Comparison of ENCODE assay signal across 14 cellular contexts in the genomic region with DNA sequence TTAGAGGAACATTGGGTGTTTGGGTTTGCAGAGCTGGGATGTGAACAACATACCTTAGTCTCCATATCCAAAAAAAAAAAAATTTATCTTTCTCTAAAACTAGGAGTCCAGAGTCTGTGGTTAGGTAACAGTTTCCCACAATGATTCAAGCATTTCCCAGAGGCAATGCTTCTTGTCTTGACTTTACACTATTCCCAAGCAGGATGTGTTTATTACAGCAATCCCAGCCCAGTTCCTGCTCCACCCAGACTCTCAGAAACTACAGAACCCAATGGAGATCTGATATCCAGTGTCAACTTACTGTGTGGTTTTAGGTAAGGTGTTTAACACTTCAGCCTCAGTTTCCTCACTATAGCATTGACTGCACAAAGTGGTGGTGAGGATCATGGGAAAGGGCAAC. TPM values are rescaled to one million over a fixed set of nuclear protein-coding genes. Genes with fewer than 3 reads are reported as not detected.
A peak's percentile ranks its signal among the peaks of the same experiment; 100 is the strongest.
DNase-seq lines count a peak whose midpoint lies in the region; ATAC-seq and TF ChIP-seq lines count a peak whose summit lies in the region.
"Had no signal": no experiment of that assay in that cellular context is flagged by ENCODE, and none has a peak within 500 bp of the region (broad histone marks: within the 10 kb centered on the region; RNA-seq: fewer than 3 reads in every experiment).

No MANE protein-coding gene starts in this region.

- no peak overlapping the region for H2BK12ac ChIP-seq in mesenchymal stem cell (ENCODE audit: low read length in 2 of 2)

- H3K36me3 ChIP-seq in heart left ventricle (peaks cover 0 to 60% (median 39%) of the 10 kb centered on the region in 9 donors), mesenchymal stem cell (ENCODE audit: control insufficient read depth in 1 of 2, insufficient read depth in 2 of 2, low read depth in 1 of 2, low read length in 2 of 2) (peaks cover 44 to 48% of the 10 kb centered on the region in 2 experiments), uterus (no peaks in the 10 kb centered on the region), testis (ENCODE audit: low read depth, missing control alignments) (no peaks in the 10 kb centered on the region)

- H2BK120ac ChIP-seq in mesenchymal stem cell (ENCODE audit: low read depth, low read length): no peak overlapping the region

- no peak overlapping the region for H3K23ac ChIP-seq in mesenchymal stem cell (ENCODE audit: low read length in 2 of 2)

- H3K4me2 ChIP-seq in mesenchymal stem cell (ENCODE audit: low read length, poor library complexity, severe bottlenecking): no peak overlapping the region

- no peak overlapping the region for H4K8ac ChIP-seq in mesenchymal stem cell (ENCODE audit: low read length)

- H3K27ac ChIP-seq in heart left ventricle (peak overlapping the region; percentile 33 to 99 (median 96)), mesenchymal stem cell (ENCODE audit: low read length, poor library complexity, severe bottlenecking) (no peak overlapping the region), uterus (peak overlapping the region; percentile 97 to 98), testis (peak overlapping the region in 1 of 2 donors; percentile 98), coronary artery (peak overlapping the region in 1 of 2 donors; percentile 75)

- H3K4me3 ChIP-seq in heart left ventricle (no peak overlapping the region), mesenchymal stem cell (ENCODE audit: insufficient read depth in 1 of 2, low read depth in 1 of 2, low read length in 2 of 2) (no peak overlapping the region), uterus (no peak overlapping the region), testis (no peak overlapping the region), coronary artery (no peak overlapping the region)

- peaks cover 3% of the 10 kb centered on the region for H3K79me1 ChIP-seq in mesenchymal stem cell (replicated peaks; ENCODE audit: low read length, poor library complexity, severe bottlenecking)

- H3K9ac ChIP-seq in mesenchymal stem cell (ENCODE audit: low read length): peak overlapping the region; percentile 35

- DNase-seq in heart left ventricle (no peak), Right ventricle myocardium superior (no peak), dermis blood vessel endothelial cell (peak; percentile 30), mesenchymal stem cell (peak; percentile 23), uterus (no peak), NCI-H146 (lab: John Stamatoyannopoulos, UW) (no peak), testis (no peak), coronary artery (ENCODE audit: low spot score) (no peak)
- DNase-seq: activated CD4-positive, alpha-beta T cell treated with anti-CD3 and anti-CD28 coated beads for 4 hours; activated gamma-delta T cell treated with Interleukin-2 at 50 U/mL for 16 hours; head of caudate nucleus; mesendoderm; NCI-H2029 treated with DMSO at 0.1 percent for 48 hours; substantia nigra had no signal

- H3K4ac ChIP-seq in mesenchymal stem cell (ENCODE audit: low read depth in 1 of 2, low read length in 2 of 2): no peak overlapping the region

- H3K27me3 ChIP-seq in heart left ventricle (no peaks in the 10 kb centered on the region), mesenchymal stem cell (ENCODE audit: control insufficient read depth in 1 of 2, insufficient read depth in 1 of 2, low read length in 2 of 2) (no peaks in the 10 kb centered on the region), uterus (no peaks in the 10 kb centered on the region), testis (no peaks in the 10 kb centered on the region)

- H2AFZ ChIP-seq in mesenchymal stem cell (ENCODE audit: low read depth, low read length): no peak overlapping the region

- ATAC-seq in heart left ventricle (peak in 2 of 4 donors; percentile 7 to 37), Right ventricle myocardium superior (ENCODE audit: poor library complexity) (no peak)

- no peak for TF ChIP-seq CTCF in heart left ventricle (IDR thresholded peaks at IDR 0.05)
- TF ChIP-seq CTCF in uterus (IDR thresholded peaks at IDR 0.05): no peak
- TF ChIP-seq CTCF in testis (IDR thresholded peaks at IDR 0.05): no peak
- no peak for TF ChIP-seq CTCF in coronary artery (IDR thresholded peaks at IDR 0.05)

- H3K4me1 ChIP-seq in heart left ventricle (peaks cover 0 to 43% (median 31%) of the 10 kb centered on the region in 12 donors), mesenchymal stem cell (ENCODE audit: control insufficient read depth, insufficient read depth, low read depth, low read length) (peaks cover 4% of the 10 kb centered on the region), uterus (peaks cover 0 to 9% of the 10 kb centered on the region in 2 donors), testis (peaks cover 35% of the 10 kb centered on the region)

- H4K91ac ChIP-seq in mesenchymal stem cell (ENCODE audit: low read length): no peak overlapping the region

- intact Hi-C loops in heart left ventricle (cut with DNase I): loop anchor here in 8 of 10 donors (5.0 to 10.0 kb wide), 3 partner anchors 62 to 107 kb away; partner anchors contain the start of gene KLHDC8B (in 6 of the 8)
- intact Hi-C loops in Right ventricle myocardium superior (cut with DNase I): loop anchor here (5.0 kb wide), 1 partner anchor 107 kb away; the partner anchor contains the start of gene KLHDC8B
- intact Hi-C loops in uterus (cut with DNase I; ENCODE audit: low total_unique reads): loop anchor here (10.0 kb wide), 1 partner anchor 105 kb away; the partner anchor contains the start of gene KLHDC8B
- intact Hi-C loops in testis (cut with DNase I; ENCODE audit: low total_unique reads): loop anchor here (10.0 kb wide), 1 partner anchor 255 kb away; the partner anchor contains the start of genes IMPDH2 and NDUFAF3

- H2BK5ac ChIP-seq in mesenchymal stem cell (ENCODE audit: low read depth, low read length, poor library complexity, severe bottlenecking): no peak overlapping the region

- no peak overlapping the region for H2AK5ac ChIP-seq in mesenchymal stem cell (ENCODE audit: low read length, severe bottlenecking)

- H3K18ac ChIP-seq in mesenchymal stem cell (ENCODE audit: low read depth in 1 of 2, low read length in 2 of 2): no peak overlapping the region

- H3K9me3 ChIP-seq in heart left ventricle (no peaks in the 10 kb centered on the region), mesenchymal stem cell (ENCODE audit: control insufficient read depth, low read length) (no peaks in the 10 kb centered on the region), uterus (no peaks in the 10 kb centered on the region), testis (no peaks in the 10 kb centered on the region)

- TF ChIP-seq POLR2A in heart left ventricle (IDR thresholded peaks at IDR 0.05): no peak
- TF ChIP-seq POLR2A in uterus (IDR thresholded peaks at IDR 0.05): no peak
- no peak for TF ChIP-seq POLR2A in testis (IDR thresholded peaks at IDR 0.05)

- H2BK15ac ChIP-seq in mesenchymal stem cell (ENCODE audit: low read depth, poor library complexity, severe bottlenecking): no peak overlapping the region

- H3K14ac ChIP-seq in mesenchymal stem cell (ENCODE audit: low read length in 2 of 2): no peak overlapping the region

RNA-seq across cellular contexts. Expression of gene C3orf62, which starts 2.3 kb away (rescaled TPM):
- total RNA-seq in heart left ventricle (1 to 10 TPM; 1.3 to 5.6 (median 2.9) TPM), Right ventricle myocardium superior (2.6 TPM), dermis blood vessel endothelial cell (1.4 and 1.5 TPM in 2 replicates), uterus (1 to 10 TPM; 1.5 to 9.0 (median 4.9) TPM), testis (10 to 100 TPM; 14.1 to 25.9 TPM)
- polyA plus RNA-seq in heart left ventricle (1 to 10 TPM; 2.5 to 3.3 TPM), testis (ENCODE audit: insufficient read depth, low read depth, low replicate concordance) (48.6 TPM)
- polyA plus RNA-seq in mesenchymal stem cell (2013, experiment 1 of 2): 3.9 TPM
- 4.5 TPM for polyA plus RNA-seq in mesenchymal stem cell (2013, experiment 2 of 2)

Comparison
In these comparisons a context has a peak if more than half of its experiments do, and no peak if none do; other contexts are left out.
1. DNase-seq: peak in dermis blood vessel endothelial cell (single experiment) and mesenchymal stem cell (single experiment); none in heart left ventricle (0 of 5), Right ventricle myocardium superior (single experiment), uterus (0 of 2), NCI-H146 (single experiment), testis (single experiment) and coronary artery (single experiment).